In genomic region chr20:5192570-5193431, GRCh38 we compare ENCODE assay signal across 12 cellular contexts.
DNase-seq lines count a peak whose midpoint lies in the region; ATAC-seq and TF ChIP-seq lines count a peak whose summit lies in the region.
"Had no signal": no experiment of that assay in that cellular context is flagged by ENCODE, and none has a peak within 500 bp of the region (broad histone marks: within the 10 kb centered on the region; RNA-seq: fewer than 3 reads in every experiment).

No MANE protein-coding gene starts in this region.

- TF ChIP-seq EP300 in esophagus muscularis mucosa (IDR thresholded peaks at IDR 0.05), result no peak

- intact Hi-C loops in CD8-positive, alpha-beta T cell (cut with DNase I, micrococcal nuclease), result loop anchor here (1.0 kb wide), 2 partner anchors 66 to 136 kb away; no protein-coding TSS in a partner anchor
- intact Hi-C loops in esophagus muscularis mucosa (cut with DNase I), result loop anchor here (1.0 kb wide), 1 partner anchor 66 kb away; no protein-coding TSS in a partner anchor

- H3K4me1 ChIP-seq in RWPE2 (ENCODE audit: insufficient read depth, poor library complexity, severe bottlenecking) (peaks cover 3% of the 10 kb centered on the region), esophagus muscularis mucosa (peaks cover 9 to 11% (median 11%) of the 10 kb centered on the region in 4 donors)
- H3K4me1 ChIP-seq in CD8-positive, alpha-beta T cell (ENCODE audit: insufficient read depth, low read length), result no peaks in the 10 kb centered on the region

- CTCF ChIA-PET in CD8-positive, alpha-beta T cell (lab: Charles Lee), result interaction anchor here (0.7 to 5.0 kb wide), 20 partner anchors 10 to 295 kb away, joined by 3 to 57 read pairs (median 4); partner anchors contain the start of genes CDS2 and PCNA

- TF ChIP-seq CTCF in GM12865 (IDR thresholded peaks at IDR 0.05; ENCODE audit: insufficient read depth, low read depth, low read length, missing control alignments) (no peak), RWPE2 (IDR thresholded peaks at IDR 0.05; ENCODE audit: poor library complexity, severe bottlenecking) (peak; percentile 68), esophagus muscularis mucosa (IDR thresholded peaks at IDR 0.05) (no peak)
- no peak for TF ChIP-seq CTCF in CD8-positive, alpha-beta T cell (IDR thresholded peaks at IDR 0.05)

- no peak for TF ChIP-seq POLR2A in esophagus muscularis mucosa (IDR thresholded peaks at IDR 0.05; ENCODE audit: low read depth)

- H3K27ac Mint-ChIP-seq in memory B cell, result peak overlapping the region; percentile 82
- no peak overlapping the region for H3K27ac Mint-ChIP-seq in CD8-positive, alpha-beta T cell

- H3K27ac ChIP-seq in RWPE2 (ENCODE audit: poor library complexity, severe bottlenecking) (peak overlapping the region; percentile 61), esophagus muscularis mucosa (replicated peaks in 1 of 4) (peak overlapping the region in 2 of 4 donors; percentile 57 to 79)
- H3K27ac ChIP-seq in CD8-positive, alpha-beta T cell (ENCODE audit: low read depth, low read length), result no peak overlapping the region
- H3K27ac ChIP-seq: brain microvascular endothelial cell had no signal

- H3K4me1 Mint-ChIP-seq in memory B cell, result peaks cover 7% of the 10 kb centered on the region
- H3K4me1 Mint-ChIP-seq in CD8-positive, alpha-beta T cell (ENCODE audit: low read depth), result peaks cover 3% of the 10 kb centered on the region
- H3K4me1 Mint-ChIP-seq: immature natural killer cell had no signal

- peaks cover 18% of the 10 kb centered on the region for H3K36me3 ChIP-seq in RWPE2 (ENCODE audit: low read depth)
- H3K36me3 ChIP-seq in CD8-positive, alpha-beta T cell (ENCODE audit: insufficient read depth, low read length), result peaks cover 17% of the 10 kb centered on the region
- peaks cover 40 to 86% (median 71%) of the 10 kb centered on the region in 4 donors for H3K36me3 ChIP-seq in esophagus muscularis mucosa

- no peaks in the 10 kb centered on the region for H3K9me3 ChIP-seq in RWPE2 (ENCODE audit: severe bottlenecking)
- no peaks in the 10 kb centered on the region for H3K9me3 ChIP-seq in CD8-positive, alpha-beta T cell (ENCODE audit: low read length)
- H3K9me3 ChIP-seq in esophagus muscularis mucosa, result no peaks in the 10 kb centered on the region
- H3K9me3 ChIP-seq: SK-N-SH had no signal

- no peaks in the 10 kb centered on the region for H3K9me3 Mint-ChIP-seq in memory B cell
- no peaks in the 10 kb centered on the region for H3K9me3 Mint-ChIP-seq in CD8-positive, alpha-beta T cell
- H3K9me3 Mint-ChIP-seq: immature natural killer cell, naive B cell had no signal

- H3K27me3 ChIP-seq in RWPE2 (ENCODE audit: insufficient read depth, poor library complexity, severe bottlenecking) (no peaks in the 10 kb centered on the region), esophagus muscularis mucosa (no peaks in the 10 kb centered on the region)
- no peaks in the 10 kb centered on the region for H3K27me3 ChIP-seq in CD8-positive, alpha-beta T cell (ENCODE audit: insufficient read depth, low read length)
- H3K27me3 ChIP-seq: brain microvascular endothelial cell had no signal

- H3K27me3 Mint-ChIP-seq in memory B cell, result no peaks in the 10 kb centered on the region
- H3K27me3 Mint-ChIP-seq in CD8-positive, alpha-beta T cell (ENCODE audit: low read depth), result no peaks in the 10 kb centered on the region
- H3K27me3 Mint-ChIP-seq: naive B cell had no signal

- 63% methylated on average over 9 of the region's 9 CpGs for WGBS in esophagus muscularis mucosa

- peaks cover 9% of the 10 kb centered on the region for H3K36me3 Mint-ChIP-seq in memory B cell
- peaks cover 65% of the 10 kb centered on the region for H3K36me3 Mint-ChIP-seq in CD8-positive, alpha-beta T cell

- H3K4me3 ChIP-seq in GM12865 (ENCODE audit: low read depth, low read length), result no peak overlapping the region; the same call in 1 of the 2 replicates
- no peak overlapping the region for H3K4me3 ChIP-seq in RWPE2 (ENCODE audit: severe bottlenecking)
- no peak overlapping the region for H3K4me3 ChIP-seq in CD8-positive, alpha-beta T cell (ENCODE audit: low read depth, low read length)
- no peak overlapping the region for H3K4me3 ChIP-seq in esophagus muscularis mucosa

- no peak overlapping the region for H3K4me3 Mint-ChIP-seq in memory B cell
- H3K4me3 Mint-ChIP-seq in CD8-positive, alpha-beta T cell, result no peak overlapping the region
- H3K4me3 Mint-ChIP-seq: immature natural killer cell, naive B cell had no signal

- peak; percentile 52 for ATAC-seq in GM19455 (IDR thresholded peaks at IDR 0.05; ENCODE audit: unreplicated experiment)
- no peak for ATAC-seq in RWPE2 (ENCODE audit: low read depth)
- no peak for ATAC-seq in memory B cell (ENCODE audit: low read depth)
- ATAC-seq in CD8-positive, alpha-beta T cell, result no peak

- peak; percentile 44 for DNase-seq in GM12865 (ENCODE audit: low read depth)
- no peak for DNase-seq in RWPE2 (ENCODE audit: low spot score)
- no peak for DNase-seq in memory B cell (ENCODE audit: low spot score in 2 of 2)
- no peak for DNase-seq in CD8-positive, alpha-beta T cell
- no peak for DNase-seq in esophagus muscularis mucosa (ENCODE audit: extremely low spot score)
- no peak for DNase-seq in NCI-H2171 (lab: John Stamatoyannopoulos, UW)
- DNase-seq in cerebellum (ENCODE audit: low spot score), result no peak

- POLR2A ChIA-PET in CD8-positive, alpha-beta T cell (lab: Charles Lee), result interaction anchor here (1.0 to 2.5 kb wide), 3 partner anchors 9 to 73 kb away, joined by 3 to 16 read pairs (median 9); partner anchors contain the start of genes CDS2 and PCNA
